ENCODE assay signal across 26 cellular contexts in the genomic region with DNA sequence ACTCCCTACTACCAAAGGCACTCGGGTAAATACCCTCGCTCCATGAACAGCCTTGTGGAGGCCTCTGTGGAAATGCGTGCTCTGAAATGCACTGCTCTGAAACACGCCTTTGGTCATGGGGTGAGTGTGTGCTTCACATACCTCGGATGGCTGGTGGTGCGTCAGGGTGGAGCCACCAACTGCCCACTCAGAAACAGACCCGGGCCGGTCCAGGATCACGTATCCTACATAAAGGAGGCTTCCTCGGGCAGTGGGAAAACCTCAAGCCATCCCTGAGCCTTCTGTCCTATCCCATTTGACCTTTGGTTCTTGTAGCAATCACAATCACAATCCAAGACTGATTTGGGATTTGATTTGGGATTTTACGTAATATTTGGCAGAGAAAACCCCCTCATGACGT. TPM values are rescaled to one million over a fixed set of nuclear protein-coding genes. Genes with fewer than 3 reads are reported as not detected.
DNase-seq lines count a peak whose midpoint lies in the region; ATAC-seq and TF ChIP-seq lines count a peak whose summit lies in the region.
"Had no signal": no experiment of that assay in that cellular context is flagged by ENCODE, and none has a peak within 500 bp of the region (broad histone marks: within the 10 kb centered on the region; RNA-seq: fewer than 3 reads in every experiment).

No MANE protein-coding gene starts in this region.

- no peak overlapping the region for H2BK120ac ChIP-seq in neuronal stem cell (ENCODE audit: low read depth, low read length)

- H3K18ac ChIP-seq in neuronal stem cell (ENCODE audit: low read length): peak overlapping the region; percentile 45

- H3K27me3 ChIP-seq in neuronal stem cell (ENCODE audit: control insufficient read depth in 3 of 3, insufficient read depth in 3 of 3, low read depth in 1 of 3, low read length in 3 of 3) (no peaks in the 10 kb centered on the region), spleen (replicated peaks in 1 of 7) (no peaks in the 10 kb centered on the region)
- H3K27me3 ChIP-seq: BE2C, BLaER1 had no signal

- DNase-seq in chondrocyte (ENCODE audit: low spot score) (peak; percentile 87), neuronal stem cell (ENCODE audit: low spot score) (no peak), spleen (peak; percentile 66), ureter (ENCODE audit: low spot score) (peak; percentile 24), SK-N-DZ (ENCODE audit: low spot score) (no peak), GM13976 (ENCODE audit: low spot score) (no peak)
- DNase-seq: 8988T; ACHN; BE2C; C1 segment of cervical spinal cord; CD4-positive, alpha-beta memory T cell; CD4-positive, CD25-positive, alpha-beta regulatory T cell; CD8-positive, alpha-beta memory T cell; COR-L47; DMS 273 treated with DMSO at 0.1 percent for 48 hours; DMS153; DMS53; DMS79; DND-41; EL; GDM1 had no signal

- no peaks in the 10 kb centered on the region for H3K36me3 Mint-ChIP-seq in chondrocyte (ENCODE audit: low read depth)
- H3K36me3 Mint-ChIP-seq: CD14-positive monocyte; CD4-positive, alpha-beta memory T cell; CD4-positive, CD25-positive, alpha-beta regulatory T cell; CD8-positive, alpha-beta memory T cell had no signal

- no CpG with 5 or more reads among the region's 12 CpGs for WGBS in neuronal stem cell (ENCODE audit: extremely low coverage in 2 of 2, insufficient read length in 2 of 2, insufficient replicate concordance in 1 of 2), 2 donors
- 91 to 96% (median 92%) methylated on average over 10 to 12 of the region's 12 CpGs for WGBS in spleen, 5 donors

- no peak overlapping the region for H4K91ac ChIP-seq in neuronal stem cell (ENCODE audit: low read depth, low read length, poor library complexity)

- H3K4me3 Mint-ChIP-seq in chondrocyte (ENCODE audit: unreplicated experiment): no peak overlapping the region
- H3K4me3 Mint-ChIP-seq: CD14-positive monocyte; CD4-positive, alpha-beta memory T cell; CD4-positive, CD25-positive, alpha-beta regulatory T cell; CD8-positive, alpha-beta memory T cell had no signal

- no peaks in the 10 kb centered on the region for H3K9me3 Mint-ChIP-seq in chondrocyte (ENCODE audit: low read depth)
- H3K9me3 Mint-ChIP-seq: CD4-positive, alpha-beta memory T cell; CD8-positive, alpha-beta memory T cell had no signal

- H2AFZ ChIP-seq in neuronal stem cell (ENCODE audit: low read length): no peak overlapping the region

- H3K4me1 ChIP-seq in neuronal stem cell (ENCODE audit: control insufficient read depth in 2 of 2, insufficient read depth in 1 of 2, low read depth in 1 of 2, low read length in 2 of 2) (peaks cover 8 to 9% of the 10 kb centered on the region in 2 donors), spleen (peaks cover 0 to 19% (median 0%) of the 10 kb centered on the region in 6 donors)
- H3K4me1 ChIP-seq: BE2C, BLaER1 had no signal

- intact Hi-C loops in spleen (cut with DNase I; ENCODE audit: low total_unique reads): no loop called here

- H3K9ac ChIP-seq in neuronal stem cell (ENCODE audit: low read depth, low read length, poor library complexity): no peak overlapping the region
- H3K9ac ChIP-seq: BLaER1 had no signal

- H2AK5ac ChIP-seq in neuronal stem cell (ENCODE audit: low read depth, low read length): no peak overlapping the region

- TF ChIP-seq CTCF in chondrocyte (IDR thresholded peaks at IDR 0.05): no peak
- no peak for TF ChIP-seq CTCF in spleen (IDR thresholded peaks at IDR 0.05 in 8 of 11, conservative IDR thresholded peaks at IDR 0.05 in 3 of 11)
- TF ChIP-seq CTCF in GM13976 (IDR thresholded peaks at IDR 0.05; ENCODE audit: borderline replicate concordance, control extremely low read depth, extremely low read depth, insufficient read depth, missing control alignments): no peak

- H3K4me3 ChIP-seq in neuronal stem cell (ENCODE audit: low read length in 2 of 2): no peak overlapping the region
- H3K4me3 ChIP-seq in spleen: no peak overlapping the region
- H3K4me3 ChIP-seq: BLaER1, GM12878 had no signal

- H3K4me1 Mint-ChIP-seq in chondrocyte (ENCODE audit: low read depth): no peaks in the 10 kb centered on the region
- H3K4me1 Mint-ChIP-seq: CD4-positive, alpha-beta memory T cell; CD4-positive, CD25-positive, alpha-beta regulatory T cell; CD8-positive, alpha-beta memory T cell had no signal

- ATAC-seq in GM21619 (IDR thresholded peaks at IDR 0.05; ENCODE audit: unreplicated experiment) (no peak), GM19035 (IDR thresholded peaks at IDR 0.05; ENCODE audit: unreplicated experiment) (no peak)
- ATAC-seq: GM12878 had no signal

- H2BK5ac ChIP-seq in neuronal stem cell (ENCODE audit: low read length): no peak overlapping the region

- H3K14ac ChIP-seq in neuronal stem cell (ENCODE audit: low read length): no peak overlapping the region

- no peak for TF ChIP-seq POLR2A in spleen (IDR thresholded peaks at IDR 0.05)

- H3K9me3 ChIP-seq in neuronal stem cell (replicated peaks in 1 of 2; ENCODE audit: control insufficient read depth in 2 of 2, insufficient read depth in 1 of 2, low read depth in 1 of 2, low read length in 2 of 2) (peaks cover 5 to 10% of the 10 kb centered on the region in 2 donors), spleen (no peaks in the 10 kb centered on the region)
- H3K9me3 ChIP-seq: BE2C, BLaER1 had no signal

- no peak overlapping the region for H4K8ac ChIP-seq in neuronal stem cell (ENCODE audit: low read depth, low read length)

- H3K36me3 ChIP-seq in neuronal stem cell (replicated peaks in 1 of 2; ENCODE audit: control insufficient read depth in 2 of 2, insufficient read depth in 2 of 2, low read length in 2 of 2) (no peaks in the 10 kb centered on the region), spleen (no peaks in the 10 kb centered on the region)
- H3K36me3 ChIP-seq: BE2C, BLaER1 had no signal

- no peak overlapping the region for H3K4me2 ChIP-seq in neuronal stem cell (ENCODE audit: insufficient read depth, low read length, poor library complexity, severe bottlenecking)
- H3K4me2 ChIP-seq: BLaER1 had no signal

- H3K27ac ChIP-seq in neuronal stem cell (replicated peaks; ENCODE audit: low read length): no peak overlapping the region
- H3K27ac ChIP-seq in spleen: no peak overlapping the region
- H3K27ac ChIP-seq: BLaER1 had no signal

- no peaks in the 10 kb centered on the region for H3K79me1 ChIP-seq in neuronal stem cell (ENCODE audit: low read depth, low read length)

- H3K23ac ChIP-seq in neuronal stem cell (ENCODE audit: low read depth, low read length, poor library complexity): no peak overlapping the region

- in situ Hi-C loops in GM13976 (cut with MboI; ENCODE audit: low sequenced_read_pairs, unreplicated experiment): no loop called here

- H2BK15ac ChIP-seq in neuronal stem cell (ENCODE audit: low read length): no peak overlapping the region

- H3K4ac ChIP-seq in neuronal stem cell (ENCODE audit: low read length): no peak overlapping the region

- no peak overlapping the region for H3K27ac Mint-ChIP-seq in chondrocyte (ENCODE audit: unreplicated experiment)
- H3K27ac Mint-ChIP-seq: CD4-positive, alpha-beta memory T cell; CD4-positive, CD25-positive, alpha-beta regulatory T cell; CD8-positive, alpha-beta memory T cell had no signal

- no peaks in the 10 kb centered on the region for H3K27me3 Mint-ChIP-seq in chondrocyte (ENCODE audit: low read depth)
- H3K27me3 Mint-ChIP-seq: CD4-positive, CD25-positive, alpha-beta regulatory T cell had no signal

- H2BK12ac ChIP-seq in neuronal stem cell (ENCODE audit: low read length): no peak overlapping the region

RNA-seq across cellular contexts. Expression of a gene that starts 53.5 kb away (rescaled TPM):
- 26.1 to 31.8 TPM (median 27.7 TPM) in 3 replicates for total RNA-seq in chondrocyte
- 40.4 TPM for polyA plus RNA-seq in neuronal stem cell (2013, experiment 1 of 2)
- 42.5 TPM for polyA plus RNA-seq in neuronal stem cell (2013, experiment 2 of 2)
- 10 to 100 TPM; 20.8 to 58.4 (median 41.1) TPM for total RNA-seq in spleen
- 1 to 10 TPM; 4.5 to 8.7 (median 4.9) TPM for polyA plus RNA-seq in spleen
- 75.6 TPM for total RNA-seq in ureter
- polyA plus RNA-seq in SK-N-DZ (2014; cell fraction: cytosol; rRNA removed): 18.9 and 25.6 TPM in 2 replicates
- polyA plus RNA-seq in SK-N-DZ (2014; cell fraction: nucleus; rRNA removed): 14.5 and 25.3 TPM in 2 replicates

Comparison
In these comparisons a context has a peak if more than half of its experiments do, and no peak if none do; other contexts are left out.
1. DNase-seq: peak in chondrocyte (single experiment), spleen (single experiment) and ureter (single experiment); none in neuronal stem cell (single experiment), SK-N-DZ (single experiment) and GM13976 (single experiment).